ENCODE assay signal across 15 cellular contexts in genomic region chr7:28984219-28984618, GRCh38. TPM values are rescaled to one million over a fixed set of nuclear protein-coding genes. Genes with fewer than 3 reads are reported as not detected.
DNase-seq lines count a peak whose midpoint lies in the region; ATAC-seq and TF ChIP-seq lines count a peak whose summit lies in the region.
"Had no signal": no experiment of that assay in that cellular context is flagged by ENCODE, and none has a peak within 500 bp of the region (broad histone marks: within the 10 kb centered on the region; RNA-seq: fewer than 3 reads in every experiment).

No MANE protein-coding gene starts in this region.

- TF ChIP-seq CTCF in RWPE2 (IDR thresholded peaks at IDR 0.05; ENCODE audit: poor library complexity, severe bottlenecking) = no peak
- no peak for TF ChIP-seq CTCF in endodermal cell (conservative IDR thresholded peaks at IDR 0.05)
- no peak for TF ChIP-seq CTCF in neural progenitor cell (IDR thresholded peaks at IDR 0.05)

- H3K4me1 ChIP-seq in RWPE2 (ENCODE audit: insufficient read depth, poor library complexity, severe bottlenecking) (peaks cover 23% of the 10 kb centered on the region), endodermal cell (ENCODE audit: control insufficient read depth, insufficient read depth, low read length) (peaks cover 11% of the 10 kb centered on the region), neural progenitor cell (peaks cover 32% of the 10 kb centered on the region)
- no peaks in the 10 kb centered on the region for H3K4me1 ChIP-seq in naive thymus-derived CD4-positive, alpha-beta T cell (ENCODE audit: control insufficient read depth in 2 of 2, insufficient read depth in 2 of 2, low read length in 2 of 2)

- H3K4me3 ChIP-seq in RWPE2 (ENCODE audit: severe bottlenecking) (no peak overlapping the region), endodermal cell (ENCODE audit: low read length) (no peak overlapping the region), neural progenitor cell (no peak overlapping the region)
- no peak overlapping the region for H3K4me3 ChIP-seq in naive thymus-derived CD4-positive, alpha-beta T cell (ENCODE audit: low read length)
- H3K4me3 ChIP-seq: K562, mucosa of descending colon, ovary, stomach had no signal

- H3K27ac ChIP-seq in RWPE2 (ENCODE audit: poor library complexity, severe bottlenecking) = peak overlapping the region; percentile 36
- H3K27ac ChIP-seq in endodermal cell (ENCODE audit: low read depth, low read length) = peak overlapping the region; percentile 82
- H3K27ac ChIP-seq in neural progenitor cell = peak overlapping the region; percentile 71
- no peak overlapping the region for H3K27ac ChIP-seq in naive thymus-derived CD4-positive, alpha-beta T cell (ENCODE audit: low read depth, low read length)
- H3K27ac ChIP-seq: ovary had no signal

- H3K9ac ChIP-seq in endodermal cell (ENCODE audit: extremely low read depth, low read length, poor library complexity, severe bottlenecking) (no peak overlapping the region), neural progenitor cell (no peak overlapping the region)

- no peaks in the 10 kb centered on the region for H4K20me1 ChIP-seq in neural progenitor cell (ENCODE audit: low read depth)

- peak; percentile 73 for DNase-seq in ELF-1 (ENCODE audit: low read depth, low spot score)
- DNase-seq in RWPE2 (ENCODE audit: low spot score) = no peak
- no peak for DNase-seq in endodermal cell
- DNase-seq in neural progenitor cell (ENCODE audit: low spot score) = no peak
- no peak for DNase-seq in naive thymus-derived CD4-positive, alpha-beta T cell
- DNase-seq: activated CD4-positive, alpha-beta T cell treated with anti-CD3 and anti-CD28 coated beads, Interleukin-2, amount 50 U/mL, for 4 hours; activated naive CD4-positive, alpha-beta T cell treated with Interleukin-2 at 50 U/mL for 16 hours; ovary; stimulated activated CD4-positive, alpha-beta T cell treated with anti-CD3 and anti-CD28 coated beads, Interleukin-2, amount 100 ng/mL, for 24 hours had no signal

- H3K4me3 Mint-ChIP-seq in endodermal cell = no peak overlapping the region
- no peak overlapping the region for H3K4me3 Mint-ChIP-seq in neural progenitor cell
- H3K4me3 Mint-ChIP-seq in naive thymus-derived CD4-positive, alpha-beta T cell = no peak overlapping the region

- no peaks in the 10 kb centered on the region for H3K36me3 Mint-ChIP-seq in endodermal cell (ENCODE audit: low read depth)
- peaks cover 9% of the 10 kb centered on the region for H3K36me3 Mint-ChIP-seq in neural progenitor cell
- H3K36me3 Mint-ChIP-seq in naive thymus-derived CD4-positive, alpha-beta T cell = no peaks in the 10 kb centered on the region

- H3K79me2 ChIP-seq in neural progenitor cell (ENCODE audit: low read depth) = no peaks in the 10 kb centered on the region

- intact Hi-C loops in naive thymus-derived CD4-positive, alpha-beta T cell (cut with micrococcal nuclease) = no loop called here

- POLR2A ChIA-PET in naive thymus-derived CD4-positive, alpha-beta T cell (lab: Charles Lee) = no interaction called here

- H3K4me1 Mint-ChIP-seq in endodermal cell = peaks cover 33% of the 10 kb centered on the region
- H3K4me1 Mint-ChIP-seq in neural progenitor cell = peaks cover 80% of the 10 kb centered on the region
- H3K4me1 Mint-ChIP-seq in naive thymus-derived CD4-positive, alpha-beta T cell = peaks cover 0 to 3% (median 0%) of the 10 kb centered on the region in 7 donors

- peaks cover 14% of the 10 kb centered on the region for H3F3A ChIP-seq in neural progenitor cell (ENCODE audit: low read depth)

- H3K9me3 ChIP-seq in RWPE2 (ENCODE audit: severe bottlenecking) (no peaks in the 10 kb centered on the region), endodermal cell (ENCODE audit: control insufficient read depth, low read length) (no peaks in the 10 kb centered on the region), neural progenitor cell (ENCODE audit: low read depth) (no peaks in the 10 kb centered on the region)
- H3K9me3 ChIP-seq in naive thymus-derived CD4-positive, alpha-beta T cell (ENCODE audit: control insufficient read depth in 2 of 3, low read length in 3 of 3) = no peaks in the 10 kb centered on the region
- H3K9me3 ChIP-seq: mucosa of descending colon, ovary, stomach had no signal

- H3K27me3 ChIP-seq in RWPE2 (ENCODE audit: insufficient read depth, poor library complexity, severe bottlenecking) (no peaks in the 10 kb centered on the region), endodermal cell (ENCODE audit: control insufficient read depth, insufficient read depth, low read length, poor library complexity, severe bottlenecking) (no peaks in the 10 kb centered on the region), neural progenitor cell (no peaks in the 10 kb centered on the region)
- no peaks in the 10 kb centered on the region for H3K27me3 ChIP-seq in naive thymus-derived CD4-positive, alpha-beta T cell (ENCODE audit: control insufficient read depth in 2 of 2, insufficient read depth in 2 of 2, low read length in 2 of 2)
- H3K27me3 ChIP-seq: ovary, stomach had no signal

- H3K27me3 Mint-ChIP-seq in endodermal cell (ENCODE audit: insufficient read depth) (peaks cover 12% of the 10 kb centered on the region), neural progenitor cell (ENCODE audit: insufficient read depth, low read depth) (peaks cover 4% of the 10 kb centered on the region)
- peaks cover 0 to 35% (median 27%) of the 10 kb centered on the region in 5 donors for H3K27me3 Mint-ChIP-seq in naive thymus-derived CD4-positive, alpha-beta T cell

- no peaks in the 10 kb centered on the region for H3K36me3 ChIP-seq in RWPE2 (ENCODE audit: low read depth)
- no peaks in the 10 kb centered on the region for H3K36me3 ChIP-seq in endodermal cell (ENCODE audit: control insufficient read depth, insufficient read depth, low read length)
- no peaks in the 10 kb centered on the region for H3K36me3 ChIP-seq in neural progenitor cell
- no peaks in the 10 kb centered on the region for H3K36me3 ChIP-seq in naive thymus-derived CD4-positive, alpha-beta T cell (ENCODE audit: control insufficient read depth in 2 of 3, insufficient read depth in 3 of 3, low read length in 3 of 3)
- H3K36me3 ChIP-seq: ovary, stomach had no signal

- H3K27ac Mint-ChIP-seq in endodermal cell (peak overlapping the region; percentile 69), neural progenitor cell (peak overlapping the region; percentile 99)
- no peak overlapping the region for H3K27ac Mint-ChIP-seq in naive thymus-derived CD4-positive, alpha-beta T cell

- H2AFZ ChIP-seq in neural progenitor cell (replicated peaks) = no peak overlapping the region

- ATAC-seq in RWPE2 (ENCODE audit: low read depth) (no peak), HG02938 (IDR thresholded peaks at IDR 0.05; ENCODE audit: unreplicated experiment) (no peak), HG03439 (IDR thresholded peaks at IDR 0.05; ENCODE audit: unreplicated experiment) (no peak), HG02678 (IDR thresholded peaks at IDR 0.05; ENCODE audit: unreplicated experiment) (no peak)
- no peak for ATAC-seq in naive thymus-derived CD4-positive, alpha-beta T cell

- H3K9me3 Mint-ChIP-seq in endodermal cell (no peaks in the 10 kb centered on the region), neural progenitor cell (peaks cover 26% of the 10 kb centered on the region)
- peaks cover 0 to 3% (median 0%) of the 10 kb centered on the region in 11 donors for H3K9me3 Mint-ChIP-seq in naive thymus-derived CD4-positive, alpha-beta T cell

- peak overlapping the region; percentile 36 for H3K4me2 ChIP-seq in neural progenitor cell

- CTCF ChIA-PET in naive thymus-derived CD4-positive, alpha-beta T cell (lab: Charles Lee) = no interaction called here

RNA-seq across cellular contexts. Expression of gene TRIL, which starts 26.1 kb away (rescaled TPM):
- total RNA-seq in endodermal cell (1 to 10 TPM; 1.6 to 3.3 TPM), neural progenitor cell (ENCODE audit: low replicate concordance) (8.5 and 14.3 TPM in 2 replicates)
- 17.3 TPM for polyA plus RNA-seq in endodermal cell (2013, experiment 1 of 2)
- polyA plus RNA-seq in endodermal cell (2013, experiment 2 of 2) = 19.1 TPM
- total RNA-seq in naive thymus-derived CD4-positive, alpha-beta T cell = under 1 TPM in 1 of 5 experiments, not detected in 4; 0.07 TPM
- not detected for polyA plus RNA-seq in naive thymus-derived CD4-positive, alpha-beta T cell
- total RNA-seq: K562 had no signal
- polyA plus RNA-seq: K562 had no signal

Comparison
In these comparisons a context has a peak if more than half of its experiments do, and no peak if none do; other contexts are left out.
1. H3K27ac Mint-ChIP-seq: peak in endodermal cell (single experiment) and neural progenitor cell (single experiment); none in naive thymus-derived CD4-positive, alpha-beta T cell (0 of 9).